In the genomic region with DNA sequence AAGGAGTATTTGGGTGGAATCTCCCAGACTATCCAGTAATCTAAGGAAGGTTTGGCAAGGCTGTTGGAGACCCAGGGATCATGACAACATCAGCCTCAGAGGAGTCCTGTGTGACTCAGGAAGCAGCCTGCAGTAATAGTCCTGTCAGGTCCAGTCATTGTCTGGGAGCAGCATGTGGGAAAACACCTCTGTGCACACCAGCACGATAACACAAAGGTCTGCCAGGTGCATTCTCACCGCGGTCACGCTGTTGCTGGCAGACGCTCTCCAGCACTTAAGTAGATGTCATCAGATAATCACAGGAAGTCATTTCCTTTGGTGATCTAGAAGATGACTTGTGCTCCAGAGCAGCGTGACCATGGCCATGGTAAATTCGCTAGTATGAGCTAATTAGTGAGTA, we compare ENCODE assay signal across 1 cellular context.
TF ChIP-seq lines count a peak whose summit lies in the region.

No MANE protein-coding gene starts in this region.

TF ChIP-seq in WTC11, 78 proteins besides CTCF, POLR2A, EP300 and RAD21 (continued from another document):
- TF ChIP-seq, protein P1, sequence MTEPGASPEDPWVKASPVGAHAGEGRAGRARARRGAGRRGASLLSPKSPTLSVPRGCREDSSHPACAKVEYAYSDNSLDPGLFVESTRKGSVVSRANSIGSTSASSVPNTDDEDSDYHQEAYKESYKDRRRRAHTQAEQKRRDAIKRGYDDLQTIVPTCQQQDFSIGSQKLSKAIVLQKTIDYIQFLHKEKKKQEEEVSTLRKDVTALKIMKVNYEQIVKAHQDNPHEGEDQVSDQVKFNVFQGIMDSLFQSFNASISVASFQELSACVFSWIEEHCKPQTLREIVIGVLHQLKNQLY (CRISPR knock-in tag; IDR thresholded peaks at IDR 0.05) = no peak
- TF ChIP-seq CREB1 (CRISPR knock-in tag; IDR thresholded peaks at IDR 0.05) = no peak
